ENCODE assay signal across 8 cellular contexts in the genomic region with DNA sequence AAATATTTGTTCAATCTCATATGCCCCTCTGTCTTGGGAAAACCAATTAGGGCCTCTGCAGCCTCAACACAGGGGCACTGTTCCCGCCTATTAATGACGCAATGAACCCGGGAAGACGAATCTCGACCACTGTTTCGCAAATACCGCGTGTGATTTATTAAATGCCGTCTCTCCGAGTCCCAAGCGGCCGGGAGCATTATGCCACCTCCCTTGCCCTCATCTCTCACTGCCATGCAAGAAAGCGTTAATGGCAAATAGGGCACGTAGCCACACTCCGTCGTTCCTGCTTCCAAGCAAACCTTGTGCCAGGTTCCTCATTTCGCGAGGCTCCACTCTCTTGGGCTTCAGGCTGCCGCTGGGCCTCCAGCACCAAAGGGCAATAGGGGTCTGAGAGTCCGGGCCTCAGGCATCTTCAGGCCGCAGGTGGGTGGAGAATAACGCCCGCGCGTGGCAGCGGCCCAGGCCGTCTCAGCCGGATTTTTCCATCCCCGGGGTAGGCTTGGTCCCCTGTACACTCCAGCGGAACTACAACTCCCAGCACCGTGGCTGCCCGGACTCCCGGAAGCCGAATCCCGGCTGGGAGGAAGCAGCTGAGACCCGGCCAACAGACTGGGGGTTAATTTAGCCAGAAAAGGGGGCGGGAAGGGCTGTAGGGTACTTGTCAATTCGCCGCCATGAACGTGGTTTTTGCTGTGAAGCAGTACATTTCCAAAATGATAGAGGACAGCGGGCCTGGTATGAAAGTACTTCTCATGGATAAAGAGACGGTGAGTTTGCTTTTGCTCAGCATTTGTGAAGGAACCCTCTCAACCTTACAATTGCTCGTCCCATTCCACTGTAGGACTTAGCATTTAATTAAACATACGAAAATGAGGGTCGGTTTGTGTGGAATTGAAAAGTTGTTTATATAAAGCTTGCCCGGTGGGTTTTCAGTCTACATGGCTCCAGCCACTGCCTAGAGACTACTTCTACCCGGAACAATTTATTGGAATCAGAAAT. TPM values are rescaled to one million over a fixed set of nuclear protein-coding genes. Genes with fewer than 3 reads are reported as not detected.
DNase-seq lines count a peak whose midpoint lies in the region; ATAC-seq and TF ChIP-seq lines count a peak whose summit lies in the region.

A gene with protein sequence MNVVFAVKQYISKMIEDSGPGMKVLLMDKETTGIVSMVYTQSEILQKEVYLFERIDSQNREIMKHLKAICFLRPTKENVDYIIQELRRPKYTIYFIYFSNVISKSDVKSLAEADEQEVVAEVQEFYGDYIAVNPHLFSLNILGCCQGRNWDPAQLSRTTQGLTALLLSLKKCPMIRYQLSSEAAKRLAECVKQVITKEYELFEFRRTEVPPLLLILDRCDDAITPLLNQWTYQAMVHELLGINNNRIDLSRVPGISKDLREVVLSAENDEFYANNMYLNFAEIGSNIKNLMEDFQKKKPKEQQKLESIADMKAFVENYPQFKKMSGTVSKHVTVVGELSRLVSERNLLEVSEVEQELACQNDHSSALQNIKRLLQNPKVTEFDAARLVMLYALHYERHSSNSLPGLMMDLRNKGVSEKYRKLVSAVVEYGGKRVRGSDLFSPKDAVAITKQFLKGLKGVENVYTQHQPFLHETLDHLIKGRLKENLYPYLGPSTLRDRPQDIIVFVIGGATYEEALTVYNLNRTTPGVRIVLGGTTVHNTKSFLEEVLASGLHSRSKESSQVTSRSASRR (plus strand): TSS at position 593 of the 999 bp plus-strand sequence. CDS start 82 bp downstream, at position 675.

- peak within 1 kb of the TSS; percentile 83 for H3K4me2 ChIP-seq in osteoblast (ENCODE audit: insufficient read depth, low read length)

- H2AFZ ChIP-seq in osteoblast (ENCODE audit: low read length) = peak within 1 kb of the TSS; percentile 91

- peaks cover 34% of the 10 kb centered on the region for H3K4me1 Mint-ChIP-seq in activated naive CD4-positive, alpha-beta T cell treated with anti-CD3 and anti-CD28 coated beads, Interleukin-2, amount 50 U/mL, for 24 hours

- peak within 1 kb of the TSS; percentile 95 for H3K27ac Mint-ChIP-seq in activated naive CD4-positive, alpha-beta T cell treated with anti-CD3 and anti-CD28 coated beads, Interleukin-2, amount 50 U/mL, for 24 hours

- H3K4me3 ChIP-seq in HEK293 (ENCODE audit: low read depth, low read length) (peak within 1 kb of the TSS; percentile 76), NB4 (ENCODE audit: low read depth, low read length) (peak within 1 kb of the TSS; percentile 90), osteoblast (ENCODE audit: insufficient read depth, low read length) (peak within 1 kb of the TSS; percentile 84), thoracic aorta (peak within 1 kb of the TSS; percentile 83)

- H3K27me3 Mint-ChIP-seq in activated naive CD4-positive, alpha-beta T cell treated with anti-CD3 and anti-CD28 coated beads, Interleukin-2, amount 50 U/mL, for 24 hours = no peaks in the 10 kb centered on the region

- H3K36me3 ChIP-seq in HEK293 (ENCODE audit: control insufficient read depth in 2 of 2, insufficient read depth in 1 of 2, low read length in 2 of 2) (peaks cover 15 to 27% of the 10 kb centered on the region in 2 experiments; a peak in 2 of 3 replicates), osteoblast (ENCODE audit: insufficient read depth, low read length) (peaks cover 7% of the 10 kb centered on the region), thoracic aorta (peaks cover 4% of the 10 kb centered on the region)

- peaks cover 36% of the 10 kb centered on the region for H3K79me2 ChIP-seq in osteoblast (ENCODE audit: insufficient read depth, low read length)

- peaks cover 6% of the 10 kb centered on the region for H3K36me3 Mint-ChIP-seq in activated naive CD4-positive, alpha-beta T cell treated with anti-CD3 and anti-CD28 coated beads, Interleukin-2, amount 50 U/mL, for 24 hours

- no peaks in the 10 kb centered on the region for H3K27me3 ChIP-seq in osteoblast (ENCODE audit: insufficient read depth, low read length)
- H3K27me3 ChIP-seq in thoracic aorta (replicated peaks; ENCODE audit: insufficient read depth) = no peaks in the 10 kb centered on the region

- peaks cover 6% of the 10 kb centered on the region for H3K4me1 ChIP-seq in HEK293 (ENCODE audit: control insufficient read depth, insufficient read depth, low read length)
- peaks cover 26% of the 10 kb centered on the region for H3K4me1 ChIP-seq in osteoblast (ENCODE audit: insufficient read depth, low read length)
- H3K4me1 ChIP-seq in thoracic aorta (ENCODE audit: control insufficient read depth in 1 of 2, low read depth in 2 of 2) = peaks cover 22 to 34% of the 10 kb centered on the region in 2 donors

- CTCF ChIA-PET in HEK293 (lab: Yijun Ruan, JAX) = interaction anchor here (1.3 to 1.8 kb wide), 5 partner anchors 16 to 120 kb away, joined by 5 to 13 read pairs (median 8); no protein-coding TSS in a partner anchor

- H3K27ac ChIP-seq in HEK293 (ENCODE audit: extremely low read depth, low read depth, low read length) (peak within 1 kb of the TSS; percentile 96), osteoblast (ENCODE audit: low read depth, low read length) (peak within 1 kb of the TSS; percentile 87), thoracic aorta (peak within 1 kb of the TSS; percentile 93 to 96)

- TF ChIP-seq CTCF in HEK293 (tag by site-specific recombination; IDR thresholded peaks at IDR 0.05) (peak; percentile 96), NB4 (IDR thresholded peaks at IDR 0.05; ENCODE audit: low read depth, low read length) (no peak), osteoblast (IDR thresholded peaks at IDR 0.05; ENCODE audit: extremely low read depth, low read depth, low read length) (no peak), thoracic aorta (IDR thresholded peaks at IDR 0.05) (peak; percentile 19)

- H4K20me1 ChIP-seq in osteoblast (ENCODE audit: insufficient read depth, low read length) = no peaks in the 10 kb centered on the region

- DNase-seq in GDM1 (lab: John Stamatoyannopoulos, UW) (peak; percentile 80), NB4 (ENCODE audit: low read depth) (peak; percentile 92), glomerular visceral epithelial cell (ENCODE audit: extremely low spot score) (peak; percentile 93), osteoblast (ENCODE audit: insufficient read length, low spot score, missing footprints) (peak; percentile 95), thoracic aorta (ENCODE audit: low spot score) (peak; percentile 76)

- peak within 1 kb of the TSS; percentile 97 for H3K4me3 Mint-ChIP-seq in activated naive CD4-positive, alpha-beta T cell treated with anti-CD3 and anti-CD28 coated beads, Interleukin-2, amount 50 U/mL, for 24 hours

- ATAC-seq in SK-N-SH treated with all-trans-retinoic acid at 6 μM for 48 hours (peak; percentile 98), thoracic aorta (ENCODE audit: insufficient number of reproducible peaks, low FRiP score, low read depth) (peak; percentile 89)

- peak; percentile 59 for TF ChIP-seq POLR2A in NB4 (IDR thresholded peaks at IDR 0.05; ENCODE audit: extremely low read depth, insufficient read length)

- POLR2A ChIA-PET in HEK293 (lab: Yijun Ruan, JAX) = interaction anchor here (0.6 to 3.5 kb wide), 3 partner anchors 57 to 181 kb away, joined by 3 to 15 read pairs (median 9); a partner anchor contains a TSS

- H3K9me3 ChIP-seq in HEK293 (ENCODE audit: control insufficient read depth, insufficient read depth, low read depth, low read length) = no peaks in the 10 kb centered on the region
- H3K9me3 ChIP-seq in osteoblast (ENCODE audit: low read depth, low read length) = no peaks in the 10 kb centered on the region
- H3K9me3 ChIP-seq in thoracic aorta = no peaks in the 10 kb centered on the region

- no peaks in the 10 kb centered on the region for H3K9me3 Mint-ChIP-seq in activated naive CD4-positive, alpha-beta T cell treated with anti-CD3 and anti-CD28 coated beads, Interleukin-2, amount 50 U/mL, for 24 hours

TF ChIP-seq in HEK293, 187 proteins besides CTCF, POLR2A, EP300 and RAD21 (continues in another document):
- peak; percentile 34; the same call in 1 of the 2 replicates for TF ChIP-seq ZNF10 (tag by site-specific recombination; IDR thresholded peaks at IDR 0.05)
- 0 out of 2 replicates have a peak, but pooled peaks have one; percentile 65 for TF ChIP-seq MZF1 (tag by site-specific recombination; IDR thresholded peaks at IDR 0.05; ENCODE audit: borderline replicate concordance)
- TF ChIP-seq, protein P1, sequence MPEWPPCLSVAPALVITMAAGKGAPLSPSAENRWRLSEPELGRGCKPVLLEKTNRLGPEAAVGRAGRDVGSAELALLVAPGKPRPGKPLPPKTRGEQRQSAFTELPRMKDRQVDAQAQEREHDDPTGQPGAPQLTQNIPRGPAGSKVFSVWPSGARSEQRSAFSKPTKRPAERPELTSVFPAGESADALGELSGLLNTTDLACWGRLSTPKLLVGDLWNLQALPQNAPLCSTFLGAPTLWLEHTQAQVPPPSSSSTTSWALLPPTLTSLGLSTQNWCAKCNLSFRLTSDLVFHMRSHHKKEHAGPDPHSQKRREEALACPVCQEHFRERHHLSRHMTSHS (tag by site-specific recombination; IDR thresholded peaks at IDR 0.05) = no peak
- no peak for TF ChIP-seq ZNF146 (tag by site-specific recombination; IDR thresholded peaks at IDR 0.05)
- no peak for TF ChIP-seq WT1 (tag by site-specific recombination; IDR thresholded peaks at IDR 0.05)
- peak; percentile 76 for TF ChIP-seq ZBTB8A (tag by site-specific recombination; IDR thresholded peaks at IDR 0.05)
- no peak for TF ChIP-seq ZNF121 (tag by site-specific recombination; IDR thresholded peaks at IDR 0.05)
- no peak for TF ChIP-seq ZNF548 (tag by site-specific recombination; IDR thresholded peaks at IDR 0.05)

TF ChIP-seq in SK-N-SH treated with all-trans-retinoic acid at 6 μM for 48 hours, 23 proteins besides CTCF, POLR2A, EP300 and RAD21:
- TF ChIP-seq, protein P2, sequence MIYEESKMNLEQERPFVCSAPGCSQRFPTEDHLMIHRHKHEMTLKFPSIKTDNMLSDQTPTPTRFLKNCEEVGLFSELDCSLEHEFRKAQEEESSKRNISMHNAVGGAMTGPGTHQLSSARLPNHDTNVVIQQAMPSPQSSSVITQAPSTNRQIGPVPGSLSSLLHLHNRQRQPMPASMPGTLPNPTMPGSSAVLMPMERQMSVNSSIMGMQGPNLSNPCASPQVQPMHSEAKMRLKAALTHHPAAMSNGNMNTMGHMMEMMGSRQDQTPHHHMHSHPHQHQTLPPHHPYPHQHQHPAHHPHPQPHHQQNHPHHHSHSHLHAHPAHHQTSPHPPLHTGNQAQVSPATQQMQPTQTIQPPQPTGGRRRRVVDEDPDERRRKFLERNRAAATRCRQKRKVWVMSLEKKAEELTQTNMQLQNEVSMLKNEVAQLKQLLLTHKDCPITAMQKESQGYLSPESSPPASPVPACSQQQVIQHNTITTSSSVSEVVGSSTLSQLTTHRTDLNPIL (CRISPR knock-in tag; IDR thresholded peaks at IDR 0.05; ENCODE audit: low read depth) = no peak
- TF ChIP-seq RARB (CRISPR knock-in tag; IDR thresholded peaks at IDR 0.05) = 0 out of 2 replicates have a peak, but pooled peaks have one; percentile 59

RNA-seq across cellular contexts. Expression of the gene that starts here (rescaled TPM):
- total RNA-seq in osteoblast = 36.9 and 42.1 TPM in 2 replicates
- total RNA-seq in thoracic aorta = 10 to 100 TPM; 46.2 to 68.9 TPM

Comparison
In these comparisons a context has a peak if more than half of its experiments do, and no peak if none do; other contexts are left out.
1. Peak in every context shown above with its lines: DNase-seq, ATAC-seq, H3K4me3 ChIP-seq and H3K27ac ChIP-seq.
2. CTCF ChIP-seq: peak in HEK293 (single experiment) and thoracic aorta (single experiment); none in NB4 (single experiment) and osteoblast (single experiment).